Comparison of ENCODE assay signal across 18 cellular contexts in the genomic region with DNA sequence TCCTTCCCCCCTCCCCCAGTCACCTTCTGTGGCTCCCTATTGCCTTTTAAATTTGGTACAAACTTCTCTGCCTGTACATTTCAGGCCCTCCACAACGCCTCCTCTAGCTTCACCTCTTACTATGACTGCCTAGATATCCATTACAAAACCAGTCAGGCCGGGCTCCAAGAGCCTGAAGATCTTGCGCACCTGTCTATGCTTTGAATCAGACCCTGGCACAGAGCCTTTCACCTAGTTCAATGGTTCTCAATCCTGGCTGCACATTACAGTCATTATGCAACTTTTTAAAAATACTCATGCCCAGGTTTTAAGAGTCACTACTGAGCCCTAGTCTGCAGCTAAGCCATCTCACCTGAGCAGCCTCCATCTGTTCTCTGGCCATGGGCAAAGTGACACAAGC. TPM values are rescaled to one million over a fixed set of nuclear protein-coding genes. Genes with fewer than 3 reads are reported as not detected.
DNase-seq lines count a peak whose midpoint lies in the region; ATAC-seq and TF ChIP-seq lines count a peak whose summit lies in the region.
"Had no signal": no experiment of that assay in that cellular context is flagged by ENCODE, and none has a peak within 500 bp of the region (broad histone marks: within the 10 kb centered on the region; RNA-seq: fewer than 3 reads in every experiment).

No MANE protein-coding gene starts in this region.

- H3K9me3 Mint-ChIP-seq in activated CD8-positive, alpha-beta T cell treated with anti-CD3 and anti-CD28 coated beads for 36 hours = peaks cover 15% of the 10 kb centered on the region
- peaks cover 8% of the 10 kb centered on the region for H3K9me3 Mint-ChIP-seq in activated CD8-positive, alpha-beta T cell treated with anti-CD3 and anti-CD28 coated beads, Interleukin-2, amount 10 ng/mL, durations not matched to agents 7 days and 5 days (ENCODE audit: insufficient read depth)
- peaks cover 20% of the 10 kb centered on the region for H3K9me3 Mint-ChIP-seq in activated T-helper 2 cell treated with anti-CD3 and anti-CD28 coated beads, Interferon-gamma antibody, Interleukin-2, Interleukin-4, amounts not matched to agents 10 μg/mL and 5 μg/mL and 100 μg/mL, durations not matched to agents 14 hours and 24 hours and 36 hours
- H3K9me3 Mint-ChIP-seq in stimulated activated effector memory CD8-positive, alpha-beta T cell treated with anti-CD3 and anti-CD28 coated beads, Interleukin-12 subunit alpha, Interleukin-12 subunit beta, amount 100 ng/mL, for 72 hours = peaks cover 4% of the 10 kb centered on the region
- H3K9me3 Mint-ChIP-seq in chondrocyte (ENCODE audit: low read depth) = peaks cover 7% of the 10 kb centered on the region

- peaks cover 32% of the 10 kb centered on the region for H3K27me3 Mint-ChIP-seq in activated CD8-positive, alpha-beta T cell treated with anti-CD3 and anti-CD28 coated beads for 36 hours
- peaks cover 41% of the 10 kb centered on the region for H3K27me3 Mint-ChIP-seq in activated CD8-positive, alpha-beta T cell treated with anti-CD3 and anti-CD28 coated beads, Interleukin-2, amount 10 ng/mL, durations not matched to agents 7 days and 5 days (ENCODE audit: low read depth)
- peaks cover 23% of the 10 kb centered on the region for H3K27me3 Mint-ChIP-seq in activated T-helper 2 cell treated with anti-CD3 and anti-CD28 coated beads, Interferon-gamma antibody, Interleukin-2, Interleukin-4, amounts not matched to agents 10 μg/mL and 5 μg/mL and 100 μg/mL, durations not matched to agents 14 hours and 24 hours and 36 hours (ENCODE audit: low read depth)
- peaks cover 15% of the 10 kb centered on the region for H3K27me3 Mint-ChIP-seq in chondrocyte (ENCODE audit: low read depth)

- no peak overlapping the region for H3K27ac ChIP-seq in left lung
- H3K27ac ChIP-seq: body of pancreas, dorsolateral prefrontal cortex, SK-N-MC, stomach had no signal

- peak overlapping the region; percentile 9 for H3K4me3 Mint-ChIP-seq in activated CD8-positive, alpha-beta T cell treated with anti-CD3 and anti-CD28 coated beads for 36 hours
- no peak overlapping the region for H3K4me3 Mint-ChIP-seq in activated CD8-positive, alpha-beta T cell treated with anti-CD3 and anti-CD28 coated beads, Interleukin-2, amount 10 ng/mL, durations not matched to agents 7 days and 5 days
- peak overlapping the region; percentile 35 for H3K4me3 Mint-ChIP-seq in activated T-helper 2 cell treated with anti-CD3 and anti-CD28 coated beads, Interferon-gamma antibody, Interleukin-2, Interleukin-4, amounts not matched to agents 10 μg/mL and 5 μg/mL and 100 μg/mL, durations not matched to agents 14 hours and 24 hours and 36 hours (ENCODE audit: low read depth)
- H3K4me3 Mint-ChIP-seq in stimulated activated effector memory CD8-positive, alpha-beta T cell treated with anti-CD3 and anti-CD28 coated beads, Interleukin-12 subunit alpha, Interleukin-12 subunit beta, amount 100 ng/mL, for 72 hours = peak overlapping the region; percentile 15
- H3K4me3 Mint-ChIP-seq in chondrocyte (ENCODE audit: unreplicated experiment) = no peak overlapping the region

- H3K9me3 ChIP-seq in left lung = peaks cover 0 to 8% of the 10 kb centered on the region in 2 donors
- H3K9me3 ChIP-seq: body of pancreas had no signal

- no peak overlapping the region for H3K27ac Mint-ChIP-seq in activated CD8-positive, alpha-beta T cell treated with anti-CD3 and anti-CD28 coated beads for 36 hours
- H3K27ac Mint-ChIP-seq in activated CD8-positive, alpha-beta T cell treated with anti-CD3 and anti-CD28 coated beads, Interleukin-2, amount 10 ng/mL, durations not matched to agents 7 days and 5 days = no peak overlapping the region
- H3K27ac Mint-ChIP-seq in activated T-helper 2 cell treated with anti-CD3 and anti-CD28 coated beads, Interferon-gamma antibody, Interleukin-2, Interleukin-4, amounts not matched to agents 10 μg/mL and 5 μg/mL and 100 μg/mL, durations not matched to agents 14 hours and 24 hours and 36 hours = no peak overlapping the region
- H3K27ac Mint-ChIP-seq in stimulated activated effector memory CD8-positive, alpha-beta T cell treated with anti-CD3 and anti-CD28 coated beads, Interleukin-12 subunit alpha, Interleukin-12 subunit beta, amount 100 ng/mL, for 72 hours = no peak overlapping the region
- no peak overlapping the region for H3K27ac Mint-ChIP-seq in chondrocyte (ENCODE audit: unreplicated experiment)
- H3K27ac Mint-ChIP-seq: CD4-positive, CD25-positive, alpha-beta regulatory T cell had no signal

- no peak for ATAC-seq in activated CD8-positive, alpha-beta T cell treated with anti-CD3 and anti-CD28 coated beads for 36 hours
- no peak for ATAC-seq in activated CD8-positive, alpha-beta T cell treated with anti-CD3 and anti-CD28 coated beads, Interleukin-2, amount 10 ng/mL, durations not matched to agents 7 days and 5 days
- peak; percentile 6 for ATAC-seq in left lung
- no peak for ATAC-seq in stimulated activated effector memory CD8-positive, alpha-beta T cell treated with anti-CD3 and anti-CD28 coated beads, Interleukin-12 subunit alpha, Interleukin-12 subunit beta, amount 100 ng/mL, for 72 hours
- ATAC-seq: body of pancreas, Panc1 had no signal

- intact Hi-C loops in activated CD8-positive, alpha-beta T cell treated with anti-CD3 and anti-CD28 coated beads for 36 hours (cut with micrococcal nuclease) = no loop called here
- intact Hi-C loops in activated T-helper 2 cell treated with anti-CD3 and anti-CD28 coated beads, Interferon-gamma antibody, Interleukin-2, Interleukin-4, amounts not matched to agents 10 μg/mL and 5 μg/mL and 100 μg/mL, durations not matched to agents 14 hours and 24 hours and 36 hours (cut with micrococcal nuclease) = no loop called here
- intact Hi-C loops in left lung (cut with DNase I) = no loop called here

- H3K27me3 ChIP-seq in left lung = peaks cover 15 to 62% of the 10 kb centered on the region in 2 donors

- no peak for DNase-seq in activated CD8-positive, alpha-beta T cell treated with anti-CD3 and anti-CD28 coated beads for 36 hours
- no peak for DNase-seq in activated CD8-positive, alpha-beta T cell treated with anti-CD3 and anti-CD28 coated beads, Interleukin-2, amount 10 ng/mL, durations not matched to agents 7 days and 5 days
- DNase-seq in activated T-helper 2 cell treated with anti-CD3 and anti-CD28 coated beads, Interferon-gamma antibody, Interleukin-2, Interleukin-4, amounts not matched to agents 10 μg/mL and 5 μg/mL and 100 μg/mL, durations not matched to agents 14 hours and 24 hours and 36 hours (ENCODE audit: low spot score) = no peak
- DNase-seq in left lung (no peak), medulla oblongata (ENCODE audit: extremely low spot score) (no peak), chondrocyte (ENCODE audit: low spot score) (no peak)
- no peak for DNase-seq in stimulated activated effector memory CD8-positive, alpha-beta T cell treated with anti-CD3 and anti-CD28 coated beads, Interleukin-12 subunit alpha, Interleukin-12 subunit beta, amount 100 ng/mL, for 72 hours (ENCODE audit: low spot score in 2 of 2)
- no peak for DNase-seq in stimulated activated CD4-positive, alpha-beta T cell treated with anti-CD3 and anti-CD28 coated beads, Interleukin-2, amount 100 ng/mL, for 24 hours
- DNase-seq: activated naive CD4-positive, alpha-beta T cell; body of pancreas; CD4-positive, CD25-positive, alpha-beta regulatory T cell; dorsolateral prefrontal cortex; NCI-H1105 treated with DMSO at 0.1 percent for 48 hours; NCI-H774; stomach had no signal

- POLR2A ChIA-PET in activated CD8-positive, alpha-beta T cell treated with anti-CD3 and anti-CD28 coated beads for 36 hours (lab: Charles Lee) = no interaction called here
- POLR2A ChIA-PET in activated CD8-positive, alpha-beta T cell treated with anti-CD3 and anti-CD28 coated beads, Interleukin-2, amount 10 ng/mL, durations not matched to agents 7 days and 5 days (lab: Charles Lee) = no interaction called here

- CTCF ChIA-PET in activated CD8-positive, alpha-beta T cell treated with anti-CD3 and anti-CD28 coated beads for 36 hours (lab: Charles Lee) = interaction anchor here (1.0 kb wide), 1 partner anchor 27 kb away, joined by 5 read pairs; no protein-coding TSS in a partner anchor
- CTCF ChIA-PET in activated CD8-positive, alpha-beta T cell treated with anti-CD3 and anti-CD28 coated beads, Interleukin-2, amount 10 ng/mL, durations not matched to agents 7 days and 5 days (lab: Charles Lee) = no interaction called here

- H3K4me1 ChIP-seq in left lung = peaks cover 2 to 27% of the 10 kb centered on the region in 2 donors

- H3K36me3 Mint-ChIP-seq in activated CD8-positive, alpha-beta T cell treated with anti-CD3 and anti-CD28 coated beads for 36 hours (ENCODE audit: low read depth) = peaks cover 5% of the 10 kb centered on the region
- peaks cover 4% of the 10 kb centered on the region for H3K36me3 Mint-ChIP-seq in activated CD8-positive, alpha-beta T cell treated with anti-CD3 and anti-CD28 coated beads, Interleukin-2, amount 10 ng/mL, durations not matched to agents 7 days and 5 days (ENCODE audit: low read depth)
- no peaks in the 10 kb centered on the region for H3K36me3 Mint-ChIP-seq in activated T-helper 2 cell treated with anti-CD3 and anti-CD28 coated beads, Interferon-gamma antibody, Interleukin-2, Interleukin-4, amounts not matched to agents 10 μg/mL and 5 μg/mL and 100 μg/mL, durations not matched to agents 14 hours and 24 hours and 36 hours (ENCODE audit: low read depth)
- no peaks in the 10 kb centered on the region for H3K36me3 Mint-ChIP-seq in stimulated activated effector memory CD8-positive, alpha-beta T cell treated with anti-CD3 and anti-CD28 coated beads, Interleukin-12 subunit alpha, Interleukin-12 subunit beta, amount 100 ng/mL, for 72 hours
- H3K36me3 Mint-ChIP-seq in chondrocyte (ENCODE audit: low read depth) = peaks cover 4% of the 10 kb centered on the region
- H3K36me3 Mint-ChIP-seq: CD4-positive, CD25-positive, alpha-beta regulatory T cell had no signal

- no peak for TF ChIP-seq CTCF in activated CD8-positive, alpha-beta T cell treated with anti-CD3 and anti-CD28 coated beads for 36 hours (IDR thresholded peaks at IDR 0.05)
- no peak for TF ChIP-seq CTCF in left lung (IDR thresholded peaks at IDR 0.05)
- TF ChIP-seq CTCF in chondrocyte (IDR thresholded peaks at IDR 0.05) = no peak

- no peak overlapping the region for H3K4me3 ChIP-seq in left lung
- H3K4me3 ChIP-seq: body of pancreas, lung, SK-N-MC, stomach had no signal

- no peaks in the 10 kb centered on the region for H3K36me3 ChIP-seq in left lung
- H3K36me3 ChIP-seq: stomach had no signal

- H3K4me1 Mint-ChIP-seq in activated CD8-positive, alpha-beta T cell treated with anti-CD3 and anti-CD28 coated beads for 36 hours (ENCODE audit: low read depth) = peaks cover 6% of the 10 kb centered on the region
- peaks cover 11% of the 10 kb centered on the region for H3K4me1 Mint-ChIP-seq in activated CD8-positive, alpha-beta T cell treated with anti-CD3 and anti-CD28 coated beads, Interleukin-2, amount 10 ng/mL, durations not matched to agents 7 days and 5 days (ENCODE audit: low read depth)
- peaks cover 4% of the 10 kb centered on the region for H3K4me1 Mint-ChIP-seq in activated T-helper 2 cell treated with anti-CD3 and anti-CD28 coated beads, Interferon-gamma antibody, Interleukin-2, Interleukin-4, amounts not matched to agents 10 μg/mL and 5 μg/mL and 100 μg/mL, durations not matched to agents 14 hours and 24 hours and 36 hours (ENCODE audit: low read depth)
- H3K4me1 Mint-ChIP-seq in stimulated activated effector memory CD8-positive, alpha-beta T cell treated with anti-CD3 and anti-CD28 coated beads, Interleukin-12 subunit alpha, Interleukin-12 subunit beta, amount 100 ng/mL, for 72 hours = peaks cover 13% of the 10 kb centered on the region
- peaks cover 11% of the 10 kb centered on the region for H3K4me1 Mint-ChIP-seq in chondrocyte (ENCODE audit: low read depth)

RNA-seq across cellular contexts. Expression of a gene that starts 1.6 kb away (rescaled TPM):
- 1 to 10 TPM; 1.6 to 2.1 TPM for total RNA-seq in activated CD8-positive, alpha-beta T cell treated with anti-CD3 and anti-CD28 coated beads for 36 hours
- 1 to 10 TPM in 1 of 2 experiments, under 1 TPM in 1; 0.61 to 1.6 TPM for total RNA-seq in activated CD8-positive, alpha-beta T cell treated with anti-CD3 and anti-CD28 coated beads, Interleukin-2, amount 10 ng/mL, durations not matched to agents 7 days and 5 days
- 0.18 TPM in 1 of 2 replicates, not detected in the other for total RNA-seq in activated T-helper 2 cell treated with anti-CD3 and anti-CD28 coated beads, Interferon-gamma antibody, Interleukin-2, Interleukin-4, amounts not matched to agents 10 μg/mL and 5 μg/mL and 100 μg/mL, durations not matched to agents 14 hours and 24 hours and 36 hours
- 10 to 100 TPM; 57.9 to 83.4 TPM for total RNA-seq in left lung
- total RNA-seq in chondrocyte = 6.1 to 15.6 TPM (median 6.9 TPM) in 3 replicates

Comparison
In these comparisons a context has a peak if more than half of its experiments do, and no peak if none do; other contexts are left out.
1. H3K4me3 Mint-ChIP-seq: peak in activated CD8-positive, alpha-beta T cell treated with anti-CD3 and anti-CD28 coated beads for 36 hours (single experiment), activated T-helper 2 cell treated with anti-CD3 and anti-CD28 coated beads, Interferon-gamma antibody, Interleukin-2, Interleukin-4, amounts not matched to agents 10 μg/mL and 5 μg/mL and 100 μg/mL, durations not matched to agents 14 hours and 24 hours and 36 hours (single experiment) and stimulated activated effector memory CD8-positive, alpha-beta T cell treated with anti-CD3 and anti-CD28 coated beads, Interleukin-12 subunit alpha, Interleukin-12 subunit beta, amount 100 ng/mL, for 72 hours (single experiment); none in activated CD8-positive, alpha-beta T cell treated with anti-CD3 and anti-CD28 coated beads, Interleukin-2, amount 10 ng/mL, durations not matched to agents 7 days and 5 days (single experiment) and chondrocyte (single experiment).